ENCODE assay signal across 1 cellular context in genomic region chr16:85850344-85850880, GRCh38.
TF ChIP-seq lines count a peak whose summit lies in the region.

No MANE protein-coding gene starts in this region.

TF ChIP-seq in K562, 482 proteins besides CTCF, POLR2A, EP300 and RAD21 (continued from another document and continues in another):
- TF ChIP-seq ZBTB40 (IDR thresholded peaks at IDR 0.05) (no peak), ZBTB40 (CRISPR knock-in tag; IDR thresholded peaks at IDR 0.05) (no peak), RERE (CRISPR knock-in tag; IDR thresholded peaks at IDR 0.05; ENCODE audit: borderline replicate concordance) (no peak), KAT7 (CRISPR knock-in tag; IDR thresholded peaks at IDR 0.05; ENCODE audit: borderline replicate concordance) (no peak), HNRNPK (IDR thresholded peaks at IDR 0.05; ENCODE audit: low read depth, low read length, poor library complexity, severe bottlenecking) (no peak), SAFB (IDR thresholded peaks at IDR 0.05; ENCODE audit: borderline replicate concordance, low read depth, low read length) (no peak), CREB1 (IDR thresholded peaks at IDR 0.05) (peak; percentile 80), CREB1 (CRISPR knock-in tag; IDR thresholded peaks at IDR 0.05) (peak; percentile 85), VEZF1 (CRISPR knock-in tag; IDR thresholded peaks at IDR 0.05) (no peak), RFX1 (IDR thresholded peaks at IDR 0.05) (no peak), ZFPM2 (CRISPR knock-in tag; IDR thresholded peaks at IDR 0.05) (no peak), CBX2 (IDR thresholded peaks at IDR 0.05; ENCODE audit: insufficient read depth, low read length, poor library complexity, severe bottlenecking) (no peak), DLX4 (CRISPR knock-in tag; IDR thresholded peaks at IDR 0.05) (no peak), ZNF311 (CRISPR knock-in tag; IDR thresholded peaks at IDR 0.05) (0 out of 2 replicates have a peak, but pooled peaks have one; percentile 31), CREBBP (IDR thresholded peaks at IDR 0.05; ENCODE audit: low read depth, low read length) (no peak), TFAP4 (CRISPR knock-in tag; IDR thresholded peaks at IDR 0.05; ENCODE audit: borderline replicate concordance) (no peak), ATF3 (IDR thresholded peaks at IDR 0.05) (peak; percentile 81), ATF3 (CRISPR knock-in tag; conservative IDR thresholded peaks at IDR 0.05) (no peak), STAT5B (CRISPR knock-in tag; IDR thresholded peaks at IDR 0.05) (no peak), CREM (IDR thresholded peaks at IDR 0.05; ENCODE audit: low read depth) (peak; percentile 82), CTBP1 (IDR thresholded peaks at IDR 0.05; ENCODE audit: borderline replicate concordance) (peak; percentile 65), TFAM (CRISPR knock-in tag; conservative IDR thresholded peaks at IDR 0.05) (no peak), FOXM1 (IDR thresholded peaks at IDR 0.05; ENCODE audit: low read depth) (peak; percentile 43; the same call in 1 of the 2 replicates), FOXM1 (CRISPR knock-in tag; IDR thresholded peaks at IDR 0.05; ENCODE audit: low read depth) (no peak), MCM7 (IDR thresholded peaks at IDR 0.05) (no peak), ZNF77 (CRISPR knock-in tag; IDR thresholded peaks at IDR 0.05) (no peak), ZNF280A (IDR thresholded peaks at IDR 0.05; ENCODE audit: low read depth, partially characterized antibody) (no peak), ELK1 (CRISPR knock-in tag; IDR thresholded peaks at IDR 0.05) (no peak), ARID1B (IDR thresholded peaks at IDR 0.05) (peak; percentile 73), ZNF75A (CRISPR knock-in tag; IDR thresholded peaks at IDR 0.05) (no peak), HNRNPL (IDR thresholded peaks at IDR 0.05; ENCODE audit: low read depth, low read length) (no peak), ZNF644 (tag; IDR thresholded peaks at IDR 0.05; ENCODE audit: low read depth) (peak; percentile 69; the same call in 1 of the 2 replicates), ZBTB11 (CRISPR knock-in tag; IDR thresholded peaks at IDR 0.05) (0 out of 6 replicates have a peak, but pooled peaks of 1 of the 3 experiments have one; percentile 41)
